Comparison of ENCODE assay signal across 10 cellular contexts in genomic region chr10:30813872-30814471, GRCh38.
DNase-seq lines count a peak whose midpoint lies in the region; ATAC-seq and TF ChIP-seq lines count a peak whose summit lies in the region.
"Had no signal": no experiment of that assay in that cellular context is flagged by ENCODE, and none has a peak within 500 bp of the region (broad histone marks: within the 10 kb centered on the region; RNA-seq: fewer than 3 reads in every experiment).

No MANE protein-coding gene starts in this region.

- ATAC-seq in SK-N-SH treated with all-trans-retinoic acid at 6 μM for 48 hours (peak; percentile 51), GM19395 (IDR thresholded peaks at IDR 0.05; ENCODE audit: unreplicated experiment) (no peak)
- ATAC-seq: stimulated activated naive B cell treated with anti-CD40 and anti-IgM and Interleukin-4, amounts not matched to agents 10 μg/mL and 1 μg/mL and 100 μg/mL, for 72 hours had no signal

- DNase-seq in stimulated activated CD4-positive, alpha-beta T cell treated with anti-CD3 and anti-CD28 coated beads, Interleukin-15, amount 100 ng/mL, for 24 hours, result peak; percentile 18
- no peak for DNase-seq in stimulated activated CD4-positive, alpha-beta T cell treated with anti-CD3 and anti-CD28 coated beads, Interleukin-2, amount 100 ng/mL, for 24 hours
- peak; percentile 83 for DNase-seq in glomerular visceral epithelial cell (ENCODE audit: extremely low spot score)
- DNase-seq in NCI-H1694 treated with DMSO at 0.1 percent for 48 hours (lab: John Stamatoyannopoulos, UW), result no peak
- DNase-seq in activated CD4-positive, alpha-beta T cell treated with anti-CD3 and anti-CD28 coated beads, Interleukin-2, amount 50 U/mL, for 4 hours, result no peak
- no peak for DNase-seq in NOMO-1 treated with dmso at 0.1 percent for 144 hours (lab: John Stamatoyannopoulos, UW; ENCODE audit: unreplicated experiment)
- DNase-seq: Calu3; stimulated activated naive B cell treated with anti-CD40 and anti-IgM and Interleukin-4, amounts not matched to agents 10 μg/mL and 1 μg/mL and 100 μg/mL, for 72 hours had no signal

TF ChIP-seq in SK-N-SH treated with all-trans-retinoic acid at 6 μM for 48 hours, 23 proteins besides CTCF, POLR2A, EP300 and RAD21:
- TF ChIP-seq PPARA (CRISPR knock-in tag; IDR thresholded peaks at IDR 0.05; ENCODE audit: borderline replicate concordance), result no peak
- peak; percentile 47; the same call in 1 of the 2 replicates for TF ChIP-seq PATZ1 (CRISPR knock-in tag; IDR thresholded peaks at IDR 0.05; ENCODE audit: borderline replicate concordance)
- 0 out of 2 replicates have a peak, but pooled peaks have one; percentile 21 for TF ChIP-seq TCF4 (CRISPR knock-in tag; IDR thresholded peaks at IDR 0.05; ENCODE audit: borderline replicate concordance)

Comparison
In these comparisons a context has a peak if more than half of its experiments do, and no peak if none do; other contexts are left out.
1. DNase-seq: peak in stimulated activated CD4-positive, alpha-beta T cell treated with anti-CD3 and anti-CD28 coated beads, Interleukin-15, amount 100 ng/mL, for 24 hours (single experiment) and glomerular visceral epithelial cell (single experiment); none in stimulated activated CD4-positive, alpha-beta T cell treated with anti-CD3 and anti-CD28 coated beads, Interleukin-2, amount 100 ng/mL, for 24 hours (0 of 2), NCI-H1694 treated with DMSO at 0.1 percent for 48 hours (single experiment), activated CD4-positive, alpha-beta T cell treated with anti-CD3 and anti-CD28 coated beads, Interleukin-2, amount 50 U/mL, for 4 hours (0 of 2) and NOMO-1 treated with dmso at 0.1 percent for 144 hours (single experiment).